In genomic region chr2:239912171-239912937, GRCh38 we compare ENCODE assay signal across 19 cellular contexts.
DNase-seq lines count a peak whose midpoint lies in the region; ATAC-seq and TF ChIP-seq lines count a peak whose summit lies in the region.
"Had no signal": no experiment of that assay in that cellular context is flagged by ENCODE, and none has a peak within 500 bp of the region (broad histone marks: within the 10 kb centered on the region; RNA-seq: fewer than 3 reads in every experiment).

No MANE protein-coding gene starts in this region.

- intact Hi-C loops in left ventricle myocardium inferior (cut with micrococcal nuclease), result no loop called here
- intact Hi-C loops in Right ventricle myocardium inferior (cut with DNase I), result no loop called here
- intact Hi-C loops in posterior vena cava (cut with DNase I), result no loop called here

- no peaks in the 10 kb centered on the region for H3K36me3 ChIP-seq in left ventricle myocardium inferior
- no peaks in the 10 kb centered on the region for H3K36me3 ChIP-seq in gastroesophageal sphincter
- H3K36me3 ChIP-seq: tibial nerve had no signal

- H3K4me1 ChIP-seq in left ventricle myocardium inferior (peaks cover 15% of the 10 kb centered on the region), gastroesophageal sphincter (peaks cover 0 to 18% (median 0%) of the 10 kb centered on the region in 3 donors)
- H3K4me1 ChIP-seq: Caco-2 had no signal

- ATAC-seq in Right ventricle myocardium inferior, result no peak
- no peak for ATAC-seq in gastroesophageal sphincter
- no peak for ATAC-seq in GM18858 (IDR thresholded peaks at IDR 0.05; ENCODE audit: unreplicated experiment)
- ATAC-seq: Panc1 had no signal

- no peak overlapping the region for H3K4me3 ChIP-seq in left ventricle myocardium inferior
- H3K4me3 ChIP-seq in gastroesophageal sphincter, result no peak overlapping the region
- H3K4me3 ChIP-seq: lung had no signal

- TF ChIP-seq CTCF in left ventricle myocardium inferior (IDR thresholded peaks at IDR 0.05; ENCODE audit: borderline replicate concordance), result no peak
- TF ChIP-seq CTCF in gastroesophageal sphincter (IDR thresholded peaks at IDR 0.05), result no peak

- 60 to 80% methylated on average over 1 to 2 of the region's 14 CpGs for WGBS in gastroesophageal sphincter (ENCODE audit: low coverage in 1 of 2), 2 donors

- TF ChIP-seq EP300 in gastroesophageal sphincter (IDR thresholded peaks at IDR 0.05), result no peak

- H3K27me3 ChIP-seq in left ventricle myocardium inferior (ENCODE audit: low read depth), result no peaks in the 10 kb centered on the region
- no peaks in the 10 kb centered on the region for H3K27me3 ChIP-seq in gastroesophageal sphincter
- H3K27me3 ChIP-seq: tibial nerve had no signal

- H3K9me3 ChIP-seq in left ventricle myocardium inferior (replicated peaks), result peaks cover 12% of the 10 kb centered on the region
- peaks cover 0 to 9% (median 0%) of the 10 kb centered on the region in 3 donors for H3K9me3 ChIP-seq in gastroesophageal sphincter
- H3K9me3 ChIP-seq: Caco-2 had no signal

- DNase-seq in left ventricle myocardium inferior, result no peak
- no peak for DNase-seq in Right ventricle myocardium inferior (ENCODE audit: missing footprints)
- DNase-seq in posterior vena cava (ENCODE audit: low spot score), result peak; percentile 56
- no peak for DNase-seq in GDM1 (lab: John Stamatoyannopoulos, UW)
- DNase-seq in retina, result no peak
- no peak for DNase-seq in putamen (ENCODE audit: low spot score)
- DNase-seq: activated CD4-positive, alpha-beta T cell treated with anti-CD3 and anti-CD28 coated beads, Interleukin-2, amount 50 U/mL, for 1 hour; activated naive CD8-positive, alpha-beta T cell treated with anti-CD3 and anti-CD28 coated beads for 36 hours; activated T-cell treated with anti-CD3 and anti-CD28 coated beads, Interleukin-2, amount 50 U/mL, for 48 hours; Caco-2; effector CD8-positive, alpha-beta T cell; naive B cell; NCI-H1436 treated with DMSO at 0.1 percent for 48 hours; NCI-H82 had no signal

- H3K27ac ChIP-seq in left ventricle myocardium inferior (replicated peaks), result peak overlapping the region; percentile 31
- H3K27ac ChIP-seq in gastroesophageal sphincter, result peak overlapping the region in 3 of 4 donors; percentile 39 to 49 (median 46)

- TF ChIP-seq POLR2A in gastroesophageal sphincter (IDR thresholded peaks at IDR 0.05), result no peak
